ENCODE assay signal across 7 cellular contexts in the genomic region with DNA sequence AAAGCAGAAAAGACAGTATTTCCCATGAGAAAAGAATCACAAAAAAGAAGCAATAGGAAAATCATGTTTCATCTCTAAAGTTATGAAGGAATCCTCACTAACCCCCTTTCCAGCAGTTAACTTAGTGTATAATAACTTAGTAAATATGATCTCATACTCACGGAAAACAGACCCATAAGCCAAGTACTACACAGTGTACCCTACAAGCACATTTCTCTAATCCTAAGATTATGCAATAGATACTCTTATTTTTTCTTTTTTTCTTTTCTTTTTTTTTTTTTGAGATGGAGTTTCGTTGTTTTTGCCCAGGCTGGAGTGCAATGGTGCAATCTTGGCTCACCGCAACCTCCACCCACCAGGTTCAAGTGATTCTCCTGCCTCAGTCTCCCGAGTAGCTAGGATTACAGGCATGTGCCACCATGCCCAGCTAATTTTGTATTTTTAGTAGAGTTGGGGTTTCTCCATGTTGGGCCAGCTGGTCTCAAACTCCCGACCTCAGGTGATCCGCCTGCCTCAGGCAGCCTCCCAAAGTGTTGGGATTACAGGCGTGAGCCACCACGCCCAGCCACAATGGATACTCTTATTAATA.
DNase-seq lines count a peak whose midpoint lies in the region; ATAC-seq and TF ChIP-seq lines count a peak whose summit lies in the region.
"Not testable (repeated sequence)": the region's sequence is repeated elsewhere in the genome, so short reads cannot be mapped to it uniquely, and the experiment has no call there.

No MANE protein-coding gene starts in this region.

- H3K4me2 ChIP-seq in hepatocyte, result not testable (repeated sequence)

- H3K4me3 ChIP-seq in breast epithelium; esophagus squamous epithelium; fibroblast of villous mesenchyme (ENCODE audit: low read depth, low read length); hepatocyte; thoracic aorta: not testable (repeated sequence)

- 80 to 81% methylated on average over 6 to 7 of the region's 8 CpGs for WGBS in esophagus squamous epithelium, 2 donors
- 89% methylated on average over 8 of the region's 8 CpGs for WGBS in hepatocyte (ENCODE audit: low lambda C conversion rate, missing lambda C conversion rate)

- H3K27ac ChIP-seq in breast epithelium, result peak overlapping the region; percentile 52 to 88
- peak overlapping the region in 3 of 4 donors; percentile 46 to 79 (median 74) for H3K27ac ChIP-seq in esophagus squamous epithelium
- H3K27ac ChIP-seq in hepatocyte, result peak overlapping the region; percentile 31
- peak overlapping the region; percentile 34 to 43 for H3K27ac ChIP-seq in thoracic aorta

- H3K9me3 Mint-ChIP-seq in HFFc6, result not testable (repeated sequence)

- TF ChIP-seq POLR2A in breast epithelium (IDR thresholded peaks at IDR 0.05); esophagus squamous epithelium (IDR thresholded peaks at IDR 0.05): not testable (repeated sequence)

- peaks cover 47% of the 10 kb centered on the region for H3K4me1 Mint-ChIP-seq in HFFc6 (ENCODE audit: low read depth)

- H3K27ac Mint-ChIP-seq in HFFc6, result peak overlapping the region; percentile 53; the same call in 1 of the 2 replicates

- intact Hi-C loops in breast epithelium (cut with DNase I; ENCODE audit: low total_unique reads); esophagus squamous epithelium (cut with DNase I); sciatic nerve (cut with DNase I): not testable (repeated sequence)

- H3K79me2 ChIP-seq in hepatocyte, result peaks cover 12% of the 10 kb centered on the region

- H2AFZ ChIP-seq in hepatocyte, result not testable (repeated sequence)

- not testable (repeated sequence) for H3K27me3 Mint-ChIP-seq in HFFc6 (ENCODE audit: insufficient read depth)

- H3K9me2 ChIP-seq in hepatocyte (replicated peaks; ENCODE audit: insufficient read depth), result not testable (repeated sequence)

- not testable (repeated sequence) for TF ChIP-seq CTCF in HFFc6 (IDR thresholded peaks at IDR 0.05); breast epithelium (IDR thresholded peaks at IDR 0.05); esophagus squamous epithelium (IDR thresholded peaks at IDR 0.05); fibroblast of villous mesenchyme (IDR thresholded peaks at IDR 0.05; ENCODE audit: insufficient read depth, low read depth, low read length); hepatocyte (IDR thresholded peaks at IDR 0.05; ENCODE audit: poor library complexity); thoracic aorta (IDR thresholded peaks at IDR 0.05)

- not testable (repeated sequence) for H3K36me3 ChIP-seq in breast epithelium; hepatocyte (replicated peaks; ENCODE audit: insufficient read depth, low read depth)
- H3K36me3 ChIP-seq in esophagus squamous epithelium (peaks cover 20 to 94% (median 21%) of the 10 kb centered on the region in 3 donors), thoracic aorta (peaks cover 28% of the 10 kb centered on the region)

- H4K20me1 ChIP-seq in hepatocyte (ENCODE audit: insufficient read depth, poor library complexity, severe bottlenecking), result not testable (repeated sequence)

- H3K4me3 Mint-ChIP-seq in HFFc6, result not testable (repeated sequence)

- not testable (repeated sequence) for H3K4me1 ChIP-seq in breast epithelium; hepatocyte (ENCODE audit: insufficient read depth)
- peaks cover 0 to 20% (median 0%) of the 10 kb centered on the region in 3 donors for H3K4me1 ChIP-seq in esophagus squamous epithelium
- H3K4me1 ChIP-seq in thoracic aorta (ENCODE audit: control insufficient read depth in 1 of 2, low read depth in 2 of 2), result peaks cover 0 to 11% of the 10 kb centered on the region in 2 donors

- ATAC-seq in sciatic nerve, result peak; percentile 82
- not testable (repeated sequence) for ATAC-seq in thoracic aorta (ENCODE audit: insufficient number of reproducible peaks, low FRiP score, low read depth)

- not testable (repeated sequence) for H3K9me3 ChIP-seq in breast epithelium; esophagus squamous epithelium; hepatocyte (ENCODE audit: low read depth); thoracic aorta

- not testable (repeated sequence) for DNase-seq in HFFc6; breast epithelium (ENCODE audit: low spot score in 2 of 2); esophagus squamous epithelium (lab: John Stamatoyannopoulos, UW); hepatocyte (ENCODE audit: low spot score); thoracic aorta (ENCODE audit: low spot score)
- DNase-seq in fibroblast of villous mesenchyme (ENCODE audit: low read depth) (peak; percentile 49), sciatic nerve (ENCODE audit: low spot score) (peak; percentile 22)

- H3K36me3 Mint-ChIP-seq in HFFc6 (ENCODE audit: low read depth), result peaks cover 17% of the 10 kb centered on the region

- H3K27me3 ChIP-seq in breast epithelium; esophagus squamous epithelium; hepatocyte; thoracic aorta (replicated peaks; ENCODE audit: insufficient read depth): not testable (repeated sequence)
